ENCODE assay signal across 27 cellular contexts in genomic region chr9:2824054-2824453, GRCh38.
"Had no signal": no experiment of that assay in that cellular context is flagged by ENCODE, and none has a peak within 500 bp of the region (broad histone marks: within the 10 kb centered on the region; RNA-seq: fewer than 3 reads in every experiment).

No MANE protein-coding gene starts in this region.

- H3K27ac ChIP-seq: breast epithelium, colonic mucosa, gastroesophageal sphincter, hepatocyte, parathyroid adenoma, psoas muscle, tibial nerve had no signal

- H3K9me3 Mint-ChIP-seq: activated CD4-positive, alpha-beta memory T cell treated with anti-CD3 and anti-CD28 coated beads for 36 hours; activated naive CD4-positive, alpha-beta T cell treated with anti-CD3 and anti-CD28 coated beads, Interleukin-2, amount 50 U/mL, for 72 hours; memory B cell; naive thymus-derived CD4-positive, alpha-beta T cell; neural crest cell; stimulated activated naive B cell treated with anti-CD40 and anti-IgM and Interleukin-4, amounts not matched to agents 10 μg/mL and 1 μg/mL and 100 μg/mL, for 72 hours; T-cell; T-helper 2 cell treated with Interferon-gamma antibody and Interleukin-4, amounts not matched to agents 5 μg/mL and 100 μg/mL, for 36 hours had no signal

- H3K27ac Mint-ChIP-seq: activated CD4-positive, alpha-beta memory T cell treated with anti-CD3 and anti-CD28 coated beads for 36 hours; activated naive CD4-positive, alpha-beta T cell treated with anti-CD3 and anti-CD28 coated beads, Interleukin-2, amount 50 U/mL, for 72 hours; memory B cell; stimulated activated naive B cell treated with anti-CD40 and anti-IgM and Interleukin-4, amounts not matched to agents 10 μg/mL and 1 μg/mL and 100 μg/mL, for 72 hours; T-cell; T-helper 2 cell treated with Interferon-gamma antibody and Interleukin-4, amounts not matched to agents 5 μg/mL and 100 μg/mL, for 36 hours had no signal

- DNase-seq: activated CD4-positive, alpha-beta T cell treated with anti-CD3 and anti-CD28 coated beads for 4 hours; activated CD4-positive, CD25-positive, alpha-beta regulatory T cell; activated CD8-positive, alpha-beta memory T cell treated with anti-CD3 and anti-CD28 coated beads, Interleukin-2, amount 50 U/mL, for 4 hours; activated naive CD4-positive, alpha-beta T cell; activated T-cell treated with anti-CD3 and anti-CD28 coated beads, Interleukin-2, amount 50 U/mL, for 1 hour; cerebellar nuclear complex; colonic mucosa; effector memory CD4-positive, alpha-beta T cell; kidney; left colon; midbrain; naive thymus-derived CD4-positive, alpha-beta T cell; nucleus accumbens; psoas muscle; stimulated activated CD4-positive, alpha-beta T cell treated with anti-CD3 and anti-CD28 coated beads, Interleukin-2, amount 100 ng/mL, for 24 hours; stimulated activated naive B cell treated with anti-CD40 and anti-IgM and Interleukin-4, amounts not matched to agents 10 μg/mL and 1 μg/mL and 100 μg/mL, for 72 hours; T-cell had no signal

- ATAC-seq: activated naive CD4-positive, alpha-beta T cell treated with anti-CD3 and anti-CD28 coated beads, Interleukin-2, amount 50 U/mL, for 72 hours; gastroesophageal sphincter; psoas muscle; stimulated activated naive B cell treated with anti-CD40 and anti-IgM and Interleukin-4, amounts not matched to agents 10 μg/mL and 1 μg/mL and 100 μg/mL, for 72 hours; T-cell had no signal

- H2AFZ ChIP-seq: hepatocyte, parathyroid adenoma had no signal

- H3K27me3 Mint-ChIP-seq: activated CD4-positive, alpha-beta memory T cell treated with anti-CD3 and anti-CD28 coated beads for 36 hours; memory B cell; naive thymus-derived CD4-positive, alpha-beta T cell; stimulated activated naive B cell treated with anti-CD40 and anti-IgM and Interleukin-4, amounts not matched to agents 10 μg/mL and 1 μg/mL and 100 μg/mL, for 72 hours; T-cell had no signal

- H3K4me1 ChIP-seq: breast epithelium, colonic mucosa, parathyroid adenoma, psoas muscle had no signal

- H3K4me2 ChIP-seq: hepatocyte had no signal

- H3K27me3 ChIP-seq: breast epithelium, colonic mucosa, gastroesophageal sphincter, hepatocyte, tibial nerve had no signal

- H3K4me3 Mint-ChIP-seq: activated CD4-positive, alpha-beta memory T cell treated with anti-CD3 and anti-CD28 coated beads for 36 hours; memory B cell; naive thymus-derived CD4-positive, alpha-beta T cell; neural crest cell; stimulated activated naive B cell treated with anti-CD40 and anti-IgM and Interleukin-4, amounts not matched to agents 10 μg/mL and 1 μg/mL and 100 μg/mL, for 72 hours; T-cell; T-helper 2 cell treated with Interferon-gamma antibody and Interleukin-4, amounts not matched to agents 5 μg/mL and 100 μg/mL, for 36 hours had no signal

- H3K9me3 ChIP-seq: breast epithelium, colonic mucosa, gastroesophageal sphincter, psoas muscle, tibial nerve had no signal

- H3K4me1 Mint-ChIP-seq: memory B cell, neural crest cell, T-cell had no signal

- H3K9ac ChIP-seq: parathyroid adenoma had no signal

- H3K36me3 ChIP-seq: colonic mucosa had no signal

- H3K79me2 ChIP-seq: hepatocyte, parathyroid adenoma had no signal

- H3K4me3 ChIP-seq: breast epithelium, colonic mucosa, gastroesophageal sphincter, hepatocyte, psoas muscle, tibial nerve had no signal
